In genomic region chr12:614727-615060, GRCh38 we compare ENCODE assay signal across 19 cellular contexts. TPM values are rescaled to one million over a fixed set of nuclear protein-coding genes. Genes with fewer than 3 reads are reported as not detected.
DNase-seq lines count a peak whose midpoint lies in the region; ATAC-seq, FAIRE-seq and TF ChIP-seq lines count a peak whose summit lies in the region.
"Had no signal": no experiment of that assay in that cellular context is flagged by ENCODE, and none has a peak within 500 bp of the region (broad histone marks: within the 10 kb centered on the region; RNA-seq: fewer than 3 reads in every experiment).

No MANE protein-coding gene starts in this region.

- H3K79me2 ChIP-seq in OCI-LY3 (ENCODE audit: low read length) (no peaks in the 10 kb centered on the region), keratinocyte (ENCODE audit: control insufficient read depth, insufficient read depth, low read length) (no peaks in the 10 kb centered on the region)
- H3K79me2 ChIP-seq: parathyroid adenoma had no signal

- H3K4me1 Mint-ChIP-seq in activated CD8-positive, alpha-beta memory T cell treated with anti-CD3 and anti-CD28 coated beads, Interleukin-2, amount 10 ng/mL, durations not matched to agents 7 days and 5 days: peaks cover 43% of the 10 kb centered on the region
- peaks cover 31% of the 10 kb centered on the region for H3K4me1 Mint-ChIP-seq in activated naive CD4-positive, alpha-beta T cell treated with anti-CD3 and anti-CD28 coated beads for 36 hours (ENCODE audit: low read depth)

- no peaks in the 10 kb centered on the region for H3K36me3 ChIP-seq in OCI-LY3 (replicated peaks; ENCODE audit: low read depth, low read length)
- no peaks in the 10 kb centered on the region for H3K36me3 ChIP-seq in keratinocyte (ENCODE audit: control insufficient read depth in 2 of 2, extremely low read depth in 1 of 2, insufficient read depth in 2 of 2, low read length in 2 of 2)
- H3K36me3 ChIP-seq: SJCRH30, tibial artery had no signal

- CTCF ChIA-PET in activated CD8-positive, alpha-beta memory T cell treated with anti-CD3 and anti-CD28 coated beads, Interleukin-2, amount 10 ng/mL, durations not matched to agents 7 days and 5 days (lab: Charles Lee): interaction anchor here (0.5 to 7.7 kb wide), 16 partner anchors 9 to 503 kb away, joined by 3 to 83 read pairs (median 6); partner anchors contain the start of gene WNK1
- CTCF ChIA-PET in activated naive CD4-positive, alpha-beta T cell treated with anti-CD3 and anti-CD28 coated beads for 36 hours (lab: Charles Lee): interaction anchor here (0.6 to 5.2 kb wide), 18 partner anchors 8 to 344 kb away, joined by 3 to 76 read pairs (median 3); partner anchors contain the start of genes NINJ2, RAD52 and WNK1

- H4K20me1 ChIP-seq in OCI-LY3 (ENCODE audit: insufficient read depth, low read length) (no peaks in the 10 kb centered on the region), keratinocyte (ENCODE audit: control insufficient read depth, extremely low read depth, insufficient read depth, low read length) (no peaks in the 10 kb centered on the region)

- peak overlapping the region; percentile 12 for H3K27ac Mint-ChIP-seq in activated CD8-positive, alpha-beta memory T cell treated with anti-CD3 and anti-CD28 coated beads, Interleukin-2, amount 10 ng/mL, durations not matched to agents 7 days and 5 days
- no peak overlapping the region for H3K27ac Mint-ChIP-seq in activated naive CD4-positive, alpha-beta T cell treated with anti-CD3 and anti-CD28 coated beads for 36 hours
- H3K27ac Mint-ChIP-seq: activated T-helper 17 cell treated with anti-CD3 and anti-CD28 coated beads, Interleukin-2, amount 50 U/mL, for 72 hours; CD4-positive, alpha-beta T cell; effector memory CD8-positive, alpha-beta T cell had no signal

- no peaks in the 10 kb centered on the region for H3K27me3 Mint-ChIP-seq in activated CD8-positive, alpha-beta memory T cell treated with anti-CD3 and anti-CD28 coated beads, Interleukin-2, amount 10 ng/mL, durations not matched to agents 7 days and 5 days
- H3K27me3 Mint-ChIP-seq in activated naive CD4-positive, alpha-beta T cell treated with anti-CD3 and anti-CD28 coated beads for 36 hours (ENCODE audit: low read depth): no peaks in the 10 kb centered on the region
- H3K27me3 Mint-ChIP-seq: activated T-helper 17 cell treated with anti-CD3 and anti-CD28 coated beads, Interleukin-2, amount 50 U/mL, for 72 hours; CD4-positive, alpha-beta T cell; central memory CD8-positive, alpha-beta T cell; effector memory CD8-positive, alpha-beta T cell had no signal

- H3K27ac ChIP-seq in OCI-LY3 (ENCODE audit: low read length): no peak overlapping the region
- H3K27ac ChIP-seq in keratinocyte (ENCODE audit: control insufficient read depth, insufficient read depth, low read length): no peak overlapping the region
- peak overlapping the region; percentile 54 for H3K27ac ChIP-seq in substantia nigra (ENCODE audit: low read depth, low read length, poor library complexity, severe bottlenecking)
- H3K27ac ChIP-seq: parathyroid adenoma, SJCRH30, tibial artery had no signal

- H3K27me3 ChIP-seq in OCI-LY3 (ENCODE audit: low read depth, low read length) (no peaks in the 10 kb centered on the region), keratinocyte (ENCODE audit: control insufficient read depth, extremely low read depth, insufficient read depth, low read length) (no peaks in the 10 kb centered on the region)
- H3K27me3 ChIP-seq: SJCRH30, tibial artery had no signal

- no peak for TF ChIP-seq CTCF in OCI-LY3 (IDR thresholded peaks at IDR 0.05; ENCODE audit: low read depth, low read length)
- no peak for TF ChIP-seq CTCF in keratinocyte (optimal IDR thresholded peaks at IDR 0.05 in 1 of 3, IDR thresholded peaks at IDR 0.05 in 1 of 3, conservative IDR thresholded peaks at IDR 0.05 in 1 of 3; ENCODE audit: extremely low read depth in 1 of 3, insufficient read depth in 2 of 3, low read length in 3 of 3)

- H2AFZ ChIP-seq in OCI-LY3 (ENCODE audit: low read depth, low read length) (0 out of 2 replicates have a peak overlapping the region, but pooled peaks have one; percentile 12), keratinocyte (ENCODE audit: control insufficient read depth, low read length) (peak overlapping the region; percentile 85)
- H2AFZ ChIP-seq: parathyroid adenoma had no signal

- ATAC-seq in activated CD8-positive, alpha-beta memory T cell treated with anti-CD3 and anti-CD28 coated beads, Interleukin-2, amount 10 ng/mL, durations not matched to agents 7 days and 5 days: no peak
- ATAC-seq: activated T-helper 17 cell treated with anti-CD3 and anti-CD28 coated beads, Interleukin-2, amount 50 U/mL, for 72 hours; effector memory CD8-positive, alpha-beta T cell; left lobe of liver had no signal

- H3K4me3 ChIP-seq in OCI-LY3 (ENCODE audit: low read length) (no peak overlapping the region), keratinocyte (ENCODE audit: control insufficient read depth in 2 of 3, extremely low read depth in 1 of 3, insufficient read depth in 2 of 3, low read depth in 1 of 3, low read length in 3 of 3) (peak overlapping the region in 1 of 3 experiments; percentile 12)
- H3K4me3 ChIP-seq: SJCRH30, tibial artery had no signal

- dilution Hi-C loops in keratinocyte (cut with MboI; ENCODE audit: extremely low pct_ligation_motif_present, low sequenced_read_pairs): no loop called here

- peak overlapping the region; percentile 9; the same call in 1 of the 2 replicates for H3K4me2 ChIP-seq in OCI-LY3 (ENCODE audit: low read length)
- peak overlapping the region; percentile 57 for H3K4me2 ChIP-seq in keratinocyte (ENCODE audit: control insufficient read depth, extremely low read depth, insufficient read depth, low read depth, low read length)

- no peak overlapping the region for H3K4me3 Mint-ChIP-seq in activated CD8-positive, alpha-beta memory T cell treated with anti-CD3 and anti-CD28 coated beads, Interleukin-2, amount 10 ng/mL, durations not matched to agents 7 days and 5 days
- H3K4me3 Mint-ChIP-seq in activated naive CD4-positive, alpha-beta T cell treated with anti-CD3 and anti-CD28 coated beads for 36 hours: no peak overlapping the region
- H3K4me3 Mint-ChIP-seq: activated T-helper 17 cell treated with anti-CD3 and anti-CD28 coated beads, Interleukin-2, amount 50 U/mL, for 72 hours; CD4-positive, alpha-beta T cell; central memory CD8-positive, alpha-beta T cell; effector memory CD8-positive, alpha-beta T cell had no signal

- H3K4me1 ChIP-seq in OCI-LY3 (ENCODE audit: low read length) (peaks cover 15% of the 10 kb centered on the region), keratinocyte (ENCODE audit: control insufficient read depth, extremely low read depth, insufficient read depth, low read length) (peaks cover 21% of the 10 kb centered on the region)
- H3K4me1 ChIP-seq: parathyroid adenoma had no signal

- peak; percentile 81 for FAIRE-seq in keratinocyte (lab: Jason Lieb, UNC)
- FAIRE-seq: HTR-8/SVneo had no signal

- no peak overlapping the region for H3K9ac ChIP-seq in OCI-LY3 (ENCODE audit: low read length)
- no peak overlapping the region for H3K9ac ChIP-seq in keratinocyte (ENCODE audit: control insufficient read depth, extremely low read depth, insufficient read depth, low read length)
- H3K9ac ChIP-seq: parathyroid adenoma had no signal

- peaks cover 2% of the 10 kb centered on the region for H3K9me1 ChIP-seq in keratinocyte (ENCODE audit: control insufficient read depth, extremely low read depth, insufficient read depth, low read length)

- intact Hi-C loops in activated naive CD4-positive, alpha-beta T cell treated with anti-CD3 and anti-CD28 coated beads for 36 hours (cut with micrococcal nuclease): loop anchor here (1.0 to 2.0 kb wide), 3 partner anchors 137 to 334 kb away; partner anchors contain the start of gene RAD52

- H3K9me3 Mint-ChIP-seq in activated CD8-positive, alpha-beta memory T cell treated with anti-CD3 and anti-CD28 coated beads, Interleukin-2, amount 10 ng/mL, durations not matched to agents 7 days and 5 days (ENCODE audit: low read depth): no peaks in the 10 kb centered on the region
- H3K9me3 Mint-ChIP-seq in activated naive CD4-positive, alpha-beta T cell treated with anti-CD3 and anti-CD28 coated beads for 36 hours: no peaks in the 10 kb centered on the region
- H3K9me3 Mint-ChIP-seq: activated T-helper 17 cell treated with anti-CD3 and anti-CD28 coated beads, Interleukin-2, amount 50 U/mL, for 72 hours; CD4-positive, alpha-beta T cell; central memory CD8-positive, alpha-beta T cell; effector memory CD8-positive, alpha-beta T cell had no signal

- no peak for DNase-seq in activated CD8-positive, alpha-beta memory T cell treated with anti-CD3 and anti-CD28 coated beads, Interleukin-2, amount 10 ng/mL, durations not matched to agents 7 days and 5 days
- DNase-seq in activated CD8-positive, alpha-beta memory T cell treated with anti-CD3 and anti-CD28 coated beads for 24 hours: no peak
- DNase-seq in keratinocyte (ENCODE audit: low read depth, low spot score): no peak
- DNase-seq in substantia nigra (lab: John Stamatoyannopoulos, UW): no peak
- no peak for DNase-seq in NCI-H146 (lab: John Stamatoyannopoulos, UW)
- no peak for DNase-seq in NCI-H446 (lab: John Stamatoyannopoulos, UW)
- DNase-seq in activated naive CD4-positive, alpha-beta T cell treated with anti-CD3 and anti-CD28 coated beads for 36 hours: no peak
- DNase-seq: effector memory CD8-positive, alpha-beta T cell; NCI-H187 had no signal

- H3K9me3 ChIP-seq in OCI-LY3 (ENCODE audit: insufficient read depth, low read length) (no peaks in the 10 kb centered on the region), keratinocyte (ENCODE audit: control insufficient read depth, low read depth, low read length) (no peaks in the 10 kb centered on the region)
- H3K9me3 ChIP-seq: SJCRH30, tibial artery had no signal

- H3K36me3 Mint-ChIP-seq in activated CD8-positive, alpha-beta memory T cell treated with anti-CD3 and anti-CD28 coated beads, Interleukin-2, amount 10 ng/mL, durations not matched to agents 7 days and 5 days: no peaks in the 10 kb centered on the region
- no peaks in the 10 kb centered on the region for H3K36me3 Mint-ChIP-seq in activated naive CD4-positive, alpha-beta T cell treated with anti-CD3 and anti-CD28 coated beads for 36 hours (ENCODE audit: low read depth)

RNA-seq across cellular contexts. Expression of gene NINJ2, which starts 48.6 kb away (rescaled TPM):
- total RNA-seq in activated CD8-positive, alpha-beta memory T cell treated with anti-CD3 and anti-CD28 coated beads, Interleukin-2, amount 10 ng/mL, durations not matched to agents 7 days and 5 days: 1 to 10 TPM; 6.8 to 7.4 TPM
- 0.53 to 0.94 TPM (median 0.58 TPM) in 3 replicates for polyA plus RNA-seq in keratinocyte
- 0.42 TPM for polyA plus RNA-seq in keratinocyte (2011; ENCODE audit: low read depth)
- polyA plus RNA-seq in keratinocyte (2011; cell fraction: cytosol; rRNA removed): 0.90 and 1.4 TPM in 2 replicates
- 0.28 and 0.69 TPM in 2 replicates for polyA plus RNA-seq in keratinocyte (2011; cell fraction: nucleus; rRNA removed)
- 0.84 and 2.0 TPM in 2 replicates for polyA plus RNA-seq in keratinocyte (2012; ENCODE audit: low replicate concordance)
- 0.61 to 2.1 TPM in 2 of 3 replicates, not detected in the other for polyA minus RNA-seq in keratinocyte
- not detected for polyA minus RNA-seq in keratinocyte (2011; cell fraction: cytosol; rRNA and poly(A)+ RNA removed)
- not detected in 2 replicates for polyA minus RNA-seq in keratinocyte (2011; cell fraction: nucleus; rRNA and poly(A)+ RNA removed)
- total RNA-seq in activated naive CD4-positive, alpha-beta T cell treated with anti-CD3 and anti-CD28 coated beads for 36 hours: 1 to 10 TPM; 1.8 to 2.5 TPM
- total RNA-seq: A172 had no signal
